Comparison of ENCODE assay signal across 1 cellular context in the genomic region with DNA sequence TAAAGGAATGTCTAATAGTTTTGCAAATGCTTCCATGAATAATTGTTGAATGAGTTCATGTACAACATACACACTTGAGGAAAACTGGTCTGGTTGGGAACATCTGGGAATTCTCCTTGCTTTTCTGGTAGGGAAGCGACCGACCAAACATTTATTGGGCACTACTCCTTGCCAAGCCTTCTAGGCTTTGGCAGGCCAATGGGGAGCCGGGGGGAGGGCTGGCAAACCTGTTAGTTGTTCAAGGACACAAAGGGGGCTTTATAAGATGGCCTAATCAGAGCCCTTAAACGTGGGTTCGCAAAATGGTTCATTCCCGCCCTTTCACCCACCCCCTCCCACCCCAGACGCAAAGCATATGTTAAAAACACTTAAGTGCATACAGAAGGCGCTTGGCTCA.
TF ChIP-seq lines count a peak whose summit lies in the region.

No MANE protein-coding gene starts in this region.

TF ChIP-seq in GM23338, 12 proteins besides CTCF, POLR2A, EP300 and RAD21 (continued from another document):
- TF ChIP-seq, protein P1, sequence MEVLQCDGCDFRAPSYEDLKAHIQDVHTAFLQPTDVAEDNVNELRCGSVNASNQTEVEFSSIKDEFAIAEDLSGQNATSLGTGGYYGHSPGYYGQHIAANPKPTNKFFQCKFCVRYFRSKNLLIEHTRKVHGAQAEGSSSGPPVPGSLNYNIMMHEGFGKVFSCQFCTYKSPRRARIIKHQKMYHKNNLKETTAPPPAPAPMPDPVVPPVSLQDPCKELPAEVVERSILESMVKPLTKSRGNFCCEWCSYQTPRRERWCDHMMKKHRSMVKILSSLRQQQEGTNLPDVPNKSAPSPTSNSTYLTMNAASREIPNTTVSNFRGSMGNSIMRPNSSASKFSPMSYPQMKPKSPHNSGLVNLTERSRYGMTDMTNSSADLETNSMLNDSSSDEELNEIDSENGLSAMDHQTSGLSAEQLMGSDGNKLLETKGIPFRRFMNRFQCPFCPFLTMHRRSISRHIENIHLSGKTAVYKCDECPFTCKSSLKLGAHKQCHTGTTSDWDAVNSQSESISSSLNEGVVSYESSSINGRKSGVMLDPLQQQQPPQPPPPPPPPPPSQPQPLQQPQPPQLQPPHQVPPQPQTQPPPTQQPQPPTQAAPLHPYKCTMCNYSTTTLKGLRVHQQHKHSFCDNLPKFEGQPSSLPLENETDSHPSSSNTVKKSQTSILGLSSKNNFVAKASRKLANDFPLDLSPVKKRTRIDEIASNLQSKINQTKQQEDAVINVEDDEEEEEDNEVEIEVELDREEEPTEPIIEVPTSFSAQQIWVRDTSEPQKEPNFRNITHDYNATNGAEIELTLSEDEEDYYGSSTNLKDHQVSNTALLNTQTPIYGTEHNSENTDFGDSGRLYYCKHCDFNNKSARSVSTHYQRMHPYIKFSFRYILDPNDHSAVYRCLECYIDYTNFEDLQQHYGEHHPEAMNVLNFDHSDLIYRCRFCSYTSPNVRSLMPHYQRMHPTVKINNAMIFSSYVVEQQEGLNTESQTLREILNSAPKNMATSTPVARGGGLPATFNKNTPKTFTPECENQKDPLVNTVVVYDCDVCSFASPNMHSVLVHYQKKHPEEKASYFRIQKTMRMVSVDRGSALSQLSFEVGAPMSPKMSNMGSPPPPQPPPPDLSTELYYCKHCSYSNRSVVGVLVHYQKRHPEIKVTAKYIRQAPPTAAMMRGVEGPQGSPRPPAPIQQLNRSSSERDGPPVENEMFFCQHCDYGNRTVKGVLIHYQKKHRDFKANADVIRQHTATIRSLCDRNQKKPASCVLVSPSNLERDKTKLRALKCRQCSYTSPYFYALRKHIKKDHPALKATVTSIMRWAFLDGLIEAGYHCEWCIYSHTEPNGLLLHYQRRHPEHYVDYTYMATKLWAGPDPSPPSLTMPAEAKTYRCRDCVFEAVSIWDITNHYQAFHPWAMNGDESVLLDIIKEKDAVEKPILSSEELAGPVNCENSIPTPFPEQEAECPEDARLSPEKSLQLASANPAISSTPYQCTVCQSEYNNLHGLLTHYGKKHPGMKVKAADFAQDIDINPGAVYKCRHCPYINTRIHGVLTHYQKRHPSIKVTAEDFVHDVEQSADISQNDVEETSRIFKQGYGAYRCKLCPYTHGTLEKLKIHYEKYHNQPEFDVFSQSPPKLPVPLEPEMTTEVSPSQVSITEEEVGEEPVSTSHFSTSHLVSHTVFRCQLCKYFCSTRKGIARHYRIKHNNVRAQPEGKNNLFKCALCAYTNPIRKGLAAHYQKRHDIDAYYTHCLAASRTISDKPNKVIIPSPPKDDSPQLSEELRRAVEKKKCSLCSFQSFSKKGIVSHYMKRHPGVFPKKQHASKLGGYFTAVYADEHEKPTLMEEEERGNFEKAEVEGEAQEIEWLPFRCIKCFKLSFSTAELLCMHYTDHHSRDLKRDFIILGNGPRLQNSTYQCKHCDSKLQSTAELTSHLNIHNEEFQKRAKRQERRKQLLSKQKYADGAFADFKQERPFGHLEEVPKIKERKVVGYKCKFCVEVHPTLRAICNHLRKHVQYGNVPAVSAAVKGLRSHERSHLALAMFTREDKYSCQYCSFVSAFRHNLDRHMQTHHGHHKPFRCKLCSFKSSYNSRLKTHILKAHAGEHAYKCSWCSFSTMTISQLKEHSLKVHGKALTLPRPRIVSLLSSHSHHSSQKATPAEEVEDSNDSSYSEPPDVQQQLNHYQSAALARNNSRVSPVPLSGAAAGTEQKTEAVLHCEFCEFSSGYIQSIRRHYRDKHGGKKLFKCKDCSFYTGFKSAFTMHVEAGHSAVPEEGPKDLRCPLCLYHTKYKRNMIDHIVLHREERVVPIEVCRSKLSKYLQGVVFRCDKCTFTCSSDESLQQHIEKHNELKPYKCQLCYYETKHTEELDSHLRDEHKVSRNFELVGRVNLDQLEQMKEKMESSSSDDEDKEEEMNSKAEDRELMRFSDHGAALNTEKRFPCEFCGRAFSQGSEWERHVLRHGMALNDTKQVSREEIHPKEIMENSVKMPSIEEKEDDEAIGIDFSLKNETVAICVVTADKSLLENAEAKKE (CRISPR knock-in tag; IDR thresholded peaks at IDR 0.05), result no peak
- TF ChIP-seq ZNF331 (CRISPR knock-in tag; IDR thresholded peaks at IDR 0.05; ENCODE audit: low read depth), result no peak
- no peak for TF ChIP-seq STAT1 (IDR thresholded peaks at IDR 0.05; ENCODE audit: unreplicated experiment)
- TF ChIP-seq, protein P2, sequence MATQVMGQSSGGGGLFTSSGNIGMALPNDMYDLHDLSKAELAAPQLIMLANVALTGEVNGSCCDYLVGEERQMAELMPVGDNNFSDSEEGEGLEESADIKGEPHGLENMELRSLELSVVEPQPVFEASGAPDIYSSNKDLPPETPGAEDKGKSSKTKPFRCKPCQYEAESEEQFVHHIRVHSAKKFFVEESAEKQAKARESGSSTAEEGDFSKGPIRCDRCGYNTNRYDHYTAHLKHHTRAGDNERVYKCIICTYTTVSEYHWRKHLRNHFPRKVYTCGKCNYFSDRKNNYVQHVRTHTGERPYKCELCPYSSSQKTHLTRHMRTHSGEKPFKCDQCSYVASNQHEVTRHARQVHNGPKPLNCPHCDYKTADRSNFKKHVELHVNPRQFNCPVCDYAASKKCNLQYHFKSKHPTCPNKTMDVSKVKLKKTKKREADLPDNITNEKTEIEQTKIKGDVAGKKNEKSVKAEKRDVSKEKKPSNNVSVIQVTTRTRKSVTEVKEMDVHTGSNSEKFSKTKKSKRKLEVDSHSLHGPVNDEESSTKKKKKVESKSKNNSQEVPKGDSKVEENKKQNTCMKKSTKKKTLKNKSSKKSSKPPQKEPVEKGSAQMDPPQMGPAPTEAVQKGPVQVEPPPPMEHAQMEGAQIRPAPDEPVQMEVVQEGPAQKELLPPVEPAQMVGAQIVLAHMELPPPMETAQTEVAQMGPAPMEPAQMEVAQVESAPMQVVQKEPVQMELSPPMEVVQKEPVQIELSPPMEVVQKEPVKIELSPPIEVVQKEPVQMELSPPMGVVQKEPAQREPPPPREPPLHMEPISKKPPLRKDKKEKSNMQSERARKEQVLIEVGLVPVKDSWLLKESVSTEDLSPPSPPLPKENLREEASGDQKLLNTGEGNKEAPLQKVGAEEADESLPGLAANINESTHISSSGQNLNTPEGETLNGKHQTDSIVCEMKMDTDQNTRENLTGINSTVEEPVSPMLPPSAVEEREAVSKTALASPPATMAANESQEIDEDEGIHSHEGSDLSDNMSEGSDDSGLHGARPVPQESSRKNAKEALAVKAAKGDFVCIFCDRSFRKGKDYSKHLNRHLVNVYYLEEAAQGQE (IDR thresholded peaks at IDR 0.05; ENCODE audit: unreplicated experiment), result no peak
- TF ChIP-seq POLR2AphosphoS5 (IDR thresholded peaks at IDR 0.05; ENCODE audit: low read depth), result no peak; the same call in 1 of the 2 replicates
- TF ChIP-seq JUNB (IDR thresholded peaks at IDR 0.05; ENCODE audit: unreplicated experiment), result no peak
- no peak for TF ChIP-seq CREB1 (CRISPR knock-in tag; IDR thresholded peaks at IDR 0.05; ENCODE audit: low read depth)
- no peak for TF ChIP-seq EZH2 (IDR thresholded peaks at IDR 0.05; ENCODE audit: low read depth, unreplicated experiment)
